ENCODE assay signal across 9 cellular contexts in the genomic region with DNA sequence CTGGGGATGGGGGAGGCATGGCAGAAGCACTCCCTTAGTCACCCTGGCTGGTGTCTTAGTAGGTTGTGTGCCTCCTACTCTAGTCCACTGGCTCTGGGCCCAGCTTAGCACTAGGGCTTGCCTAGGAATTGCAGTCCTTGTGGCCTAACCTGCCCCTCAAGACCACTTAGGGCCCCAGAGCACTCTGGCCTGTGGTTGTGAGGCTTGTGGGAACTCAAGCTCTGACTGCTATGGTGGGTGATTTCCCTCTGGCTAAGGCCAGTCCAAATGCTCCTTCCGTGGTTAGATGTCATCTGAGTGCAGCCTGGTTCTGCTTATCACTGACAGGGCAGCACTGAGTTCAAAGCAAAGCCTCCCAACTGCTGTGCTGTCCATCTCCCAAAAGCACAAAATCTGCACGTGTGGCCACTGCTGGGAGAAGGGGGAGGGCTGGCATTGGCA. TPM values are rescaled to one million over a fixed set of nuclear protein-coding genes. Genes with fewer than 3 reads are reported as not detected.
DNase-seq lines count a peak whose midpoint lies in the region; ATAC-seq and TF ChIP-seq lines count a peak whose summit lies in the region.
"Had no signal": no experiment of that assay in that cellular context is flagged by ENCODE, and none has a peak within 500 bp of the region (broad histone marks: within the 10 kb centered on the region; RNA-seq: fewer than 3 reads in every experiment).

No MANE protein-coding gene starts in this region.

- H3K4me3 ChIP-seq in GM23338 (0 out of 2 replicates have a peak overlapping the region, but pooled peaks have one; percentile 13), skeletal muscle satellite cell (ENCODE audit: low read length) (no peak overlapping the region), vagina (no peak overlapping the region)

- H3K27ac Mint-ChIP-seq in GM23338 = peak overlapping the region; percentile 69
- H3K27ac Mint-ChIP-seq in CD14-positive monocyte = peak overlapping the region in 1 of 7 donors; percentile 18
- H3K27ac Mint-ChIP-seq: activated T-helper 2 cell treated with anti-CD3 and anti-CD28 coated beads, Interferon-gamma antibody, Interleukin-2, Interleukin-4, amounts not matched to agents 10 μg/mL and 5 μg/mL and 100 μg/mL, durations not matched to agents 14 hours and 24 hours and 36 hours had no signal

- H3F3A ChIP-seq in GM23338 (replicated peaks; ENCODE audit: low read depth) = no peaks in the 10 kb centered on the region

- H3K9me2 ChIP-seq in GM23338 (ENCODE audit: insufficient read depth) = no peaks in the 10 kb centered on the region; the same call in 1 of the 2 replicates

- ATAC-seq in GM23338 = peak; percentile 60
- peak; percentile 56 for ATAC-seq in foreskin keratinocyte

- H3K79me2 ChIP-seq in GM23338 (replicated peaks; ENCODE audit: insufficient read depth) = peaks cover 100% of the 10 kb centered on the region

- H3K9me3 ChIP-seq in skeletal muscle satellite cell (replicated peaks; ENCODE audit: low read length) (no peaks in the 10 kb centered on the region), vagina (no peaks in the 10 kb centered on the region)

- intact Hi-C loops in vagina (cut with DNase I) (no loop called here), CD14-positive monocyte (cut with micrococcal nuclease) (no loop called here)

- H3K9ac ChIP-seq in skeletal muscle satellite cell (ENCODE audit: low read depth, low read length) = no peak overlapping the region

- H3K4me1 Mint-ChIP-seq in GM23338 = peaks cover 47% of the 10 kb centered on the region
- H3K4me1 Mint-ChIP-seq in CD14-positive monocyte = peaks cover 18% of the 10 kb centered on the region

- TF ChIP-seq POLR2A in vagina (IDR thresholded peaks at IDR 0.05) = no peak

- H3K36me3 ChIP-seq in GM23338 (ENCODE audit: insufficient read depth) (peaks cover 5% of the 10 kb centered on the region; the same call in 1 of the 2 replicates), skeletal muscle satellite cell (ENCODE audit: insufficient read depth, low read length) (no peaks in the 10 kb centered on the region), vagina (no peaks in the 10 kb centered on the region)

- peaks cover 38% of the 10 kb centered on the region for H3K4me1 ChIP-seq in GM23338 (ENCODE audit: insufficient read depth)
- H3K4me1 ChIP-seq in foreskin keratinocyte = peaks cover 8% of the 10 kb centered on the region
- H3K4me1 ChIP-seq in skeletal muscle satellite cell (ENCODE audit: control insufficient read depth, insufficient read depth, low read length) = peaks cover 19% of the 10 kb centered on the region
- peaks cover 8% of the 10 kb centered on the region for H3K4me1 ChIP-seq in vagina

- peaks cover 47% of the 10 kb centered on the region for H3K36me3 Mint-ChIP-seq in GM23338 (ENCODE audit: low read depth)
- H3K36me3 Mint-ChIP-seq in CD14-positive monocyte = no peaks in the 10 kb centered on the region

- H3K27me3 Mint-ChIP-seq in GM23338 (ENCODE audit: insufficient read depth, low read depth, poor library complexity) (peaks cover 4% of the 10 kb centered on the region), CD14-positive monocyte (ENCODE audit: low read depth in 3 of 3) (peaks cover 0 to 2% (median 1%) of the 10 kb centered on the region in 3 donors)

- H3K27me3 ChIP-seq in GM23338 (ENCODE audit: insufficient read depth) = no peaks in the 10 kb centered on the region
- no peaks in the 10 kb centered on the region for H3K27me3 ChIP-seq in foreskin keratinocyte
- no peaks in the 10 kb centered on the region for H3K27me3 ChIP-seq in skeletal muscle satellite cell (ENCODE audit: control insufficient read depth, insufficient read depth, low read length)
- H3K27me3 ChIP-seq in vagina = no peaks in the 10 kb centered on the region

- H3K4me3 Mint-ChIP-seq in GM23338 (no peak overlapping the region; the same call in 2 of the 3 replicates), CD14-positive monocyte (no peak overlapping the region)

- H3K9me3 Mint-ChIP-seq in GM23338 = peaks cover 13% of the 10 kb centered on the region; the same call in 2 of the 3 replicates
- H3K9me3 Mint-ChIP-seq in CD14-positive monocyte = peaks cover 0 to 3% (median under 1%) of the 10 kb centered on the region in 7 donors
- H3K9me3 Mint-ChIP-seq: activated T-helper 2 cell treated with anti-CD3 and anti-CD28 coated beads, Interferon-gamma antibody, Interleukin-2, Interleukin-4, amounts not matched to agents 10 μg/mL and 5 μg/mL and 100 μg/mL, durations not matched to agents 14 hours and 24 hours and 36 hours had no signal

- TF ChIP-seq CTCF in GM23338 (conservative IDR thresholded peaks at IDR 0.05; ENCODE audit: low read depth in 2 of 2) (no peak), foreskin keratinocyte (conservative IDR thresholded peaks at IDR 0.05) (no peak), vagina (IDR thresholded peaks at IDR 0.05) (no peak), CD14-positive monocyte (IDR thresholded peaks at IDR 0.05) (no peak)

- peaks cover 68% of the 10 kb centered on the region for H4K20me1 ChIP-seq in GM23338 (replicated peaks; ENCODE audit: insufficient read depth)

- H3K4me2 ChIP-seq in GM23338 (peak overlapping the region; percentile 61; the same call in 1 of the 2 replicates), skeletal muscle satellite cell (ENCODE audit: low read length) (peak overlapping the region; percentile 4)

- H3K27ac ChIP-seq in GM23338 (ENCODE audit: low read depth) = peak overlapping the region; percentile 68; the same call in 1 of the 2 replicates
- H3K27ac ChIP-seq in foreskin keratinocyte = no peak overlapping the region
- no peak overlapping the region for H3K27ac ChIP-seq in vagina
- H3K27ac ChIP-seq: epithelial cell of prostate had no signal

- no peak overlapping the region for H2AFZ ChIP-seq in GM23338

- DNase-seq in GM23338 (ENCODE audit: low spot score) = no peak
- peak; percentile 37 for DNase-seq in NCI-H226
- no peak for DNase-seq in foreskin keratinocyte
- DNase-seq in vagina (ENCODE audit: extremely low spot score in 2 of 2) = no peak
- no peak for DNase-seq in NOMO-1 treated with dmso at 0.1 percent for 144 hours (lab: John Stamatoyannopoulos, UW; ENCODE audit: unreplicated experiment)
- no peak for DNase-seq in CD14-positive monocyte (ENCODE audit: low spot score)

TF ChIP-seq in GM23338, 12 proteins besides CTCF, POLR2A, EP300 and RAD21 (continues in another document):
- TF ChIP-seq, protein P1, sequence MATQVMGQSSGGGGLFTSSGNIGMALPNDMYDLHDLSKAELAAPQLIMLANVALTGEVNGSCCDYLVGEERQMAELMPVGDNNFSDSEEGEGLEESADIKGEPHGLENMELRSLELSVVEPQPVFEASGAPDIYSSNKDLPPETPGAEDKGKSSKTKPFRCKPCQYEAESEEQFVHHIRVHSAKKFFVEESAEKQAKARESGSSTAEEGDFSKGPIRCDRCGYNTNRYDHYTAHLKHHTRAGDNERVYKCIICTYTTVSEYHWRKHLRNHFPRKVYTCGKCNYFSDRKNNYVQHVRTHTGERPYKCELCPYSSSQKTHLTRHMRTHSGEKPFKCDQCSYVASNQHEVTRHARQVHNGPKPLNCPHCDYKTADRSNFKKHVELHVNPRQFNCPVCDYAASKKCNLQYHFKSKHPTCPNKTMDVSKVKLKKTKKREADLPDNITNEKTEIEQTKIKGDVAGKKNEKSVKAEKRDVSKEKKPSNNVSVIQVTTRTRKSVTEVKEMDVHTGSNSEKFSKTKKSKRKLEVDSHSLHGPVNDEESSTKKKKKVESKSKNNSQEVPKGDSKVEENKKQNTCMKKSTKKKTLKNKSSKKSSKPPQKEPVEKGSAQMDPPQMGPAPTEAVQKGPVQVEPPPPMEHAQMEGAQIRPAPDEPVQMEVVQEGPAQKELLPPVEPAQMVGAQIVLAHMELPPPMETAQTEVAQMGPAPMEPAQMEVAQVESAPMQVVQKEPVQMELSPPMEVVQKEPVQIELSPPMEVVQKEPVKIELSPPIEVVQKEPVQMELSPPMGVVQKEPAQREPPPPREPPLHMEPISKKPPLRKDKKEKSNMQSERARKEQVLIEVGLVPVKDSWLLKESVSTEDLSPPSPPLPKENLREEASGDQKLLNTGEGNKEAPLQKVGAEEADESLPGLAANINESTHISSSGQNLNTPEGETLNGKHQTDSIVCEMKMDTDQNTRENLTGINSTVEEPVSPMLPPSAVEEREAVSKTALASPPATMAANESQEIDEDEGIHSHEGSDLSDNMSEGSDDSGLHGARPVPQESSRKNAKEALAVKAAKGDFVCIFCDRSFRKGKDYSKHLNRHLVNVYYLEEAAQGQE (IDR thresholded peaks at IDR 0.05; ENCODE audit: unreplicated experiment) = no peak
- TF ChIP-seq EZH2phosphoT487 (IDR thresholded peaks at IDR 0.05; ENCODE audit: unreplicated experiment) = no peak
- TF ChIP-seq, protein P2, sequence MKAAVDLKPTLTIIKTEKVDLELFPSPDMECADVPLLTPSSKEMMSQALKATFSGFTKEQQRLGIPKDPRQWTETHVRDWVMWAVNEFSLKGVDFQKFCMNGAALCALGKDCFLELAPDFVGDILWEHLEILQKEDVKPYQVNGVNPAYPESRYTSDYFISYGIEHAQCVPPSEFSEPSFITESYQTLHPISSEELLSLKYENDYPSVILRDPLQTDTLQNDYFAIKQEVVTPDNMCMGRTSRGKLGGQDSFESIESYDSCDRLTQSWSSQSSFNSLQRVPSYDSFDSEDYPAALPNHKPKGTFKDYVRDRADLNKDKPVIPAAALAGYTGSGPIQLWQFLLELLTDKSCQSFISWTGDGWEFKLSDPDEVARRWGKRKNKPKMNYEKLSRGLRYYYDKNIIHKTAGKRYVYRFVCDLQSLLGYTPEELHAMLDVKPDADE (IDR thresholded peaks at IDR 0.05) = no peak

RNA-seq across cellular contexts. Expression of a gene that starts 20.2 kb away (rescaled TPM):
- 48.6 and 54.3 TPM in 2 replicates for total RNA-seq in GM23338 (2014; rRNA removed; shearing (Covaris generic))
- polyA plus RNA-seq in GM23338 (2016; fragmentation: Nextera tagmentation; extraction: Ambion mirVana) (16.9 and 24.3 TPM in 2 replicates), foreskin keratinocyte (1.4 and 1.7 TPM in 2 replicates), CD14-positive monocyte (1 to 10 TPM; 5.3 to 6.0 TPM)
- total RNA-seq in foreskin keratinocyte (12.1 and 13.9 TPM in 2 replicates), vagina (38.3 TPM)
- 6.8 and 15.9 TPM in 2 replicates for total RNA-seq in skeletal muscle satellite cell (2012; rRNA removed)
